Comparison of ENCODE assay signal across 8 cellular contexts in genomic region chr2:99066075-99066557, GRCh38.
DNase-seq lines count a peak whose midpoint lies in the region; ATAC-seq and TF ChIP-seq lines count a peak whose summit lies in the region.

No MANE protein-coding gene starts in this region.

- peak overlapping the region; percentile 30 for H3K9ac ChIP-seq in skeletal muscle satellite cell (ENCODE audit: low read depth, low read length)

- POLR2A ChIA-PET in CD4-positive, alpha-beta memory T cell (lab: Charles Lee; ENCODE audit: partially characterized antibody) = interaction anchor here (1.2 to 1.8 kb wide), 2 partner anchors 74 to 417 kb away, joined by 3 to 4 read pairs; no protein-coding TSS in a partner anchor
- POLR2A ChIA-PET in WTC11 (lab: Charles Lee) = no interaction called here

- CTCF ChIA-PET in CD4-positive, alpha-beta memory T cell (lab: Charles Lee; ENCODE audit: partially characterized antibody) = interaction anchor here (0.9 to 1.3 kb wide), 4 partner anchors 75 to 497 kb away, joined by 3 to 5 read pairs (median 3); partner anchors contain the start of genes C2orf15 and EIF5B
- CTCF ChIA-PET in WTC11 (lab: Charles Lee) = interaction anchor here (0.5 to 3.3 kb wide), 14 partner anchors 125 to 444 kb away, joined by 3 to 31 read pairs (median 4); partner anchors contain the start of gene CRACDL

- peak overlapping the region; percentile 64 for H3K4me2 ChIP-seq in skeletal muscle satellite cell (ENCODE audit: low read length)

- no peak overlapping the region for H3K27ac Mint-ChIP-seq in CD4-positive, alpha-beta memory T cell
- no peak overlapping the region for H3K27ac Mint-ChIP-seq in WTC11

- intact Hi-C loops in CD4-positive, alpha-beta memory T cell (cut with micrococcal nuclease) = loop anchor here (1.0 to 5.0 kb wide), 8 partner anchors 75 to 1259 kb away; partner anchors contain the start of genes C2orf15 and REV1

- ATAC-seq in GM18907 (IDR thresholded peaks at IDR 0.05; ENCODE audit: unreplicated experiment) (peak; percentile 56), HG03064 (IDR thresholded peaks at IDR 0.05; ENCODE audit: low read depth, unreplicated experiment) (peak; percentile 28), WTC11 (no peak; the same call in 1 of the 2 replicates)

- TF ChIP-seq CTCF in WTC11 (IDR thresholded peaks at IDR 0.05) (peak; percentile 31), cardiac muscle cell (IDR thresholded peaks at IDR 0.05; ENCODE audit: low read depth, low read length) (peak; percentile 45)

- no peaks in the 10 kb centered on the region for H3K27me3 ChIP-seq in CD4-positive, alpha-beta memory T cell (ENCODE audit: insufficient read depth, low read length)
- H3K27me3 ChIP-seq in cardiac muscle cell (peaks cover 43% of the 10 kb centered on the region), skeletal muscle satellite cell (ENCODE audit: control insufficient read depth, insufficient read depth, low read length) (no peaks in the 10 kb centered on the region)

- H3K4me3 Mint-ChIP-seq in CD4-positive, alpha-beta memory T cell = no peak overlapping the region
- no peak overlapping the region for H3K4me3 Mint-ChIP-seq in WTC11

- peaks cover 18% of the 10 kb centered on the region for H3K4me1 ChIP-seq in CD4-positive, alpha-beta memory T cell (ENCODE audit: insufficient read depth, low read length)
- H3K4me1 ChIP-seq in cardiac muscle cell (ENCODE audit: low read depth) = no peaks in the 10 kb centered on the region
- peaks cover 5% of the 10 kb centered on the region for H3K4me1 ChIP-seq in skeletal muscle satellite cell (ENCODE audit: control insufficient read depth, insufficient read depth, low read length)

- H3K4me1 Mint-ChIP-seq in CD4-positive, alpha-beta memory T cell = peaks cover 0 to 7% (median 1%) of the 10 kb centered on the region in 4 donors
- no peaks in the 10 kb centered on the region for H3K4me1 Mint-ChIP-seq in WTC11

- no peaks in the 10 kb centered on the region for H3K27me3 Mint-ChIP-seq in CD4-positive, alpha-beta memory T cell
- H3K27me3 Mint-ChIP-seq in WTC11 (ENCODE audit: low read depth) = no peaks in the 10 kb centered on the region

- no peaks in the 10 kb centered on the region for H3K9me3 ChIP-seq in CD4-positive, alpha-beta memory T cell (ENCODE audit: control insufficient read depth in 1 of 2, low read length in 2 of 2)
- H3K9me3 ChIP-seq in cardiac muscle cell (ENCODE audit: low read depth) (no peaks in the 10 kb centered on the region), skeletal muscle satellite cell (replicated peaks; ENCODE audit: low read length) (no peaks in the 10 kb centered on the region)

- no peaks in the 10 kb centered on the region for H3K36me3 Mint-ChIP-seq in CD4-positive, alpha-beta memory T cell
- no peaks in the 10 kb centered on the region for H3K36me3 Mint-ChIP-seq in WTC11

- peak in 4 of 5 donors; percentile 23 to 40 (median 36) for DNase-seq in CD4-positive, alpha-beta memory T cell
- DNase-seq in NCI-H2029 treated with DMSO at 0.1 percent for 48 hours (lab: John Stamatoyannopoulos, UW) = peak; percentile 84
- no peak for DNase-seq in WTC11 (ENCODE audit: low spot score)
- DNase-seq in cardiac muscle cell (ENCODE audit: low read depth in 1 of 2, low spot score in 1 of 2) = peak; percentile 45 to 52
- DNase-seq in mesenteric fat pad (ENCODE audit: low spot score) = no peak

- no peaks in the 10 kb centered on the region for H3K36me3 ChIP-seq in CD4-positive, alpha-beta memory T cell (ENCODE audit: insufficient read depth, low read length)
- H3K36me3 ChIP-seq in cardiac muscle cell (no peaks in the 10 kb centered on the region), skeletal muscle satellite cell (ENCODE audit: insufficient read depth, low read length) (no peaks in the 10 kb centered on the region)

- no peaks in the 10 kb centered on the region for H3K9me3 Mint-ChIP-seq in CD4-positive, alpha-beta memory T cell
- no peaks in the 10 kb centered on the region for H3K9me3 Mint-ChIP-seq in WTC11

- peak overlapping the region; percentile 7 for H3K27ac ChIP-seq in CD4-positive, alpha-beta memory T cell (ENCODE audit: low read depth, low read length)
- no peak overlapping the region for H3K27ac ChIP-seq in cardiac muscle cell

- H3K4me3 ChIP-seq in CD4-positive, alpha-beta memory T cell (ENCODE audit: low read length in 2 of 2) = peak overlapping the region in 1 of 2 donors; percentile 15
- H3K4me3 ChIP-seq in cardiac muscle cell = no peak overlapping the region
- H3K4me3 ChIP-seq in skeletal muscle satellite cell (ENCODE audit: low read length) = no peak overlapping the region

TF ChIP-seq in WTC11, 78 proteins besides CTCF, POLR2A, EP300 and RAD21 (continues in another document):
- no peak for TF ChIP-seq ATF2 (CRISPR knock-in tag; IDR thresholded peaks at IDR 0.05; ENCODE audit: borderline replicate concordance, low read depth)
- TF ChIP-seq EMX1 (CRISPR knock-in tag; IDR thresholded peaks at IDR 0.05) = no peak
- no peak for TF ChIP-seq ZNF281 (CRISPR knock-in tag; IDR thresholded peaks at IDR 0.05)
- no peak for TF ChIP-seq NR2C2 (CRISPR knock-in tag; IDR thresholded peaks at IDR 0.05)
- TF ChIP-seq FOXP4 (CRISPR knock-in tag; IDR thresholded peaks at IDR 0.05) = no peak
- TF ChIP-seq AFF4 (CRISPR knock-in tag; IDR thresholded peaks at IDR 0.05; ENCODE audit: borderline replicate concordance) = no peak
- TF ChIP-seq ZNF219 (CRISPR knock-in tag; IDR thresholded peaks at IDR 0.05; ENCODE audit: borderline replicate concordance) = no peak

Comparison
In these comparisons a context has a peak if more than half of its experiments do, and no peak if none do; other contexts are left out.
1. DNase-seq: peak in CD4-positive, alpha-beta memory T cell (4 of 5), NCI-H2029 treated with DMSO at 0.1 percent for 48 hours (single experiment) and cardiac muscle cell (2 of 2); none in WTC11 (single experiment) and mesenteric fat pad (single experiment).